Comparison of ENCODE assay signal across 37 cellular contexts in the genomic region with DNA sequence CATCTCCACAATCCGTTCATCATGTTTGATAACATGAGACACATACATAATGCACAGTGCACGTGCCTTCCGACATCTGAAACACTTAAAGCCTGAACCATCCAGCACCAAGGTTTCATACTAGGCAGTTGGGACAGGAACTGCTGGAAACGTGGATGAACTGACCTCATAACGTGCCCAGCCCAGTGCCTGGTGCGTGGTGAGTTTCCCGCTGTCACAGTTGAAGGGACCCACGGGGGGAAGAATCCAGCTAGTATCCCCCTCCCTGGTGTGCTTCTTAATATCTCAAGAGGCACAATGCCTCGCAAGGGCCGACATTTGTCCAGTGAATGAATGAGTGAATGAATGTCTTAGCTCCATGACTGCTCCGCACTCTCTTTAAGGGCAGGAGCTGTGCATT. TPM values are rescaled to one million over a fixed set of nuclear protein-coding genes. Genes with fewer than 3 reads are reported as not detected.
"Had no signal": no experiment of that assay in that cellular context is flagged by ENCODE, and none has a peak within 500 bp of the region (broad histone marks: within the 10 kb centered on the region; RNA-seq: fewer than 3 reads in every experiment).

No MANE protein-coding gene starts in this region.

- H3K4me3 ChIP-seq: MG63 had no signal

- DNase-seq: Karpas-422, Kasumi-1, MG63, MM.1S, MV-4-11, NCI-H1048, NCI-H1092, NCI-H1092 treated with DMSO at 0.1 percent for 48 hours, NCI-H1105, NCI-H1105 treated with DMSO at 0.1 percent for 48 hours, NCI-H1417, NCI-H1417 treated with DMSO at 0.1 percent for 48 hours, NCI-H1436, NCI-H1436 treated with DMSO at 0.1 percent for 48 hours, NCI-H146, NCI-H1694, NCI-H1694 treated with DMSO at 0.1 percent for 48 hours, NCI-H187, NCI-H187 treated with DMSO at 0.1 percent for 48 hours, NCI-H1930, NCI-H2029, NCI-H2029 treated with DMSO at 0.1 percent for 48 hours, NCI-H2081, NCI-H2081 treated with DMSO at 0.1 percent for 48 hours, NCI-H2107, NCI-H2171, NCI-H2171 treated with DMSO at 0.1 percent for 48 hours, NCI-H2227 treated with DMSO at 0.1 percent for 48 hours, NCI-H226, NCI-H345, NCI-H446, NCI-H446 treated with DMSO at 0.1 percent for 48 hours, NCI-H510A, NCI-H510A treated with DMSO at 0.1 percent for 48 hours, NCI-H524, NCI-H524 treated with DMSO at 0.1 percent for 48 hours had no signal

- H3K36me3 ChIP-seq: MG63 had no signal

- H3K27me3 ChIP-seq: MG63 had no signal

- H3K9me3 ChIP-seq: MG63 had no signal

RNA-seq across cellular contexts. Expression of a gene that starts 23.2 kb away (rescaled TPM):
- total RNA-seq: LHCN-M2 had no signal
